Comparison of ENCODE assay signal across 8 cellular contexts in the genomic region with DNA sequence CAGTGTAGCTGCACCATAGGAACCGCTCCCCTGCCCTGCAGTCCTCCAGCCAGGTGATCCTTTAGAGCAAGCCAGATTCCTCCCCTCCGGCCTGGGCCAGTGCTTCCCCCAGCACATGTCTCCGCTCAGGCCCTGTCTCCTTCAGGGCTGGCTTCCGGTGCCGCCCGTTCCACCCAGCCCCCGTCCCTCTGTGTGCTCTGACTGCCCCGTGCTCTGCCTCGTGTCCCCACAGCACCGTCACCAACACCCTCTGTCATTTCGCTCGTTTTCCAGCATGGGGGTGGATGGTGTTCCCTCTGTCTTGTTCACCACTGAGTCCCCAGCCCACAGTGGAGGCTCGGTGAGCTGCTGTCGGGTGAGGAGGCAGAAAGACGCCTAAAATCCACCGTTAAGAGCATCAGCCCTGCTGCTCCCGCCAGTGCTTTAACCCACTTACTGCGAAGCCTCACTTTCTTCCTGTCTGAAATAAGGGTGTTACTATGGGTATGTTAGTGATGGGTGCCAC. TPM values are rescaled to one million over a fixed set of nuclear protein-coding genes. Genes with fewer than 3 reads are reported as not detected.
DNase-seq lines count a peak whose midpoint lies in the region; ATAC-seq and TF ChIP-seq lines count a peak whose summit lies in the region.

No MANE protein-coding gene starts in this region.

- no peak for TF ChIP-seq CTCF in AG10803 (conservative IDR thresholded peaks at IDR 0.05; ENCODE audit: low read length)
- TF ChIP-seq CTCF in suprapubic skin (IDR thresholded peaks at IDR 0.05) = no peak

- peaks cover 12% of the 10 kb centered on the region for H3K36me3 ChIP-seq in suprapubic skin

- no peaks in the 10 kb centered on the region for H3K9me3 ChIP-seq in suprapubic skin

- DNase-seq in AG10803 (ENCODE audit: low read depth) (peak; percentile 49), fibroblast of gingiva (ENCODE audit: low read depth) (peak; percentile 27), occipital lobe (lab: John Stamatoyannopoulos, UW) (peak; percentile 58), suprapubic skin (ENCODE audit: low spot score in 2 of 2) (peak; percentile 80 to 87), DMS114 treated with DMSO at 0.1 percent for 48 hours (lab: John Stamatoyannopoulos, UW; ENCODE audit: unreplicated experiment) (no peak), SIG-M5 treated with dmso at 0.1 percent for 504 hours (lab: John Stamatoyannopoulos, UW; ENCODE audit: unreplicated experiment) (no peak)
- peak; percentile 81 for DNase-seq in activated CD8-positive, alpha-beta memory T cell treated with anti-CD3 and anti-CD28 coated beads, Interleukin-2, amount 50 U/mL, for 48 hours

- 42% methylated on average over 16 of the region's 18 CpGs for WGBS in suprapubic skin

- peak; percentile 66 for ATAC-seq in HG03354 (IDR thresholded peaks at IDR 0.05; ENCODE audit: poor library complexity, severe bottlenecking, unreplicated experiment)

- no peaks in the 10 kb centered on the region for H3K27me3 ChIP-seq in suprapubic skin

- H3K4me1 ChIP-seq in suprapubic skin = peaks cover 79% of the 10 kb centered on the region

- H3K4me3 ChIP-seq in AG10803 (ENCODE audit: low read length) (peak overlapping the region; percentile 20; the same call in 1 of the 2 replicates), suprapubic skin (peak overlapping the region; percentile 28)

- H3K27ac ChIP-seq in suprapubic skin = peak overlapping the region; percentile 78

- no peak for TF ChIP-seq EP300 in suprapubic skin (IDR thresholded peaks at IDR 0.05)

- no peak for TF ChIP-seq POLR2A in suprapubic skin (IDR thresholded peaks at IDR 0.05)

RNA-seq across cellular contexts. Expression of gene TSSK6, which starts 54.5 kb away (rescaled TPM):
- total RNA-seq in occipital lobe (1.2 TPM), suprapubic skin (1 to 10 TPM; 1.9 to 3.8 (median 3.0) TPM)

RNA-seq across cellular contexts. Expression of gene NDUFA13, which starts 55.2 kb away (rescaled TPM):
- 60.4 TPM for total RNA-seq in occipital lobe
- total RNA-seq in suprapubic skin = 100 to 1,000 TPM in 3 of 4 donors, 10 to 100 TPM in 1; 94.4 to 160 (median 109) TPM

RNA-seq across cellular contexts. Expression of gene GATAD2A, which starts 55.3 kb away (rescaled TPM):
- total RNA-seq in occipital lobe = 14.2 TPM
- 10 to 100 TPM; 83.1 to 88.8 (median 86.4) TPM for total RNA-seq in suprapubic skin

Comparison
In these comparisons a context has a peak if more than half of its experiments do, and no peak if none do; other contexts are left out.
1. DNase-seq: peak in AG10803 (single experiment), activated CD8-positive, alpha-beta memory T cell treated with anti-CD3 and anti-CD28 coated beads, Interleukin-2, amount 50 U/mL, for 48 hours (single experiment), fibroblast of gingiva (single experiment), occipital lobe (single experiment) and suprapubic skin (2 of 2); none in DMS114 treated with DMSO at 0.1 percent for 48 hours (single experiment) and SIG-M5 treated with dmso at 0.1 percent for 504 hours (single experiment).